Comparison of ENCODE assay signal across 8 cellular contexts in genomic region chr1:155934097-155934932, GRCh38. TPM values are rescaled to one million over a fixed set of nuclear protein-coding genes. Genes with fewer than 3 reads are reported as not detected.
DNase-seq lines count a peak whose midpoint lies in the region; ATAC-seq and TF ChIP-seq lines count a peak whose summit lies in the region.

TSS of gene KHDC4 (minus strand) at chr1:155934413. CDS start at chr1:155934373, 40 bp downstream.

- peaks cover 20% of the 10 kb centered on the region for H4K20me1 ChIP-seq in OCI-LY7 (ENCODE audit: insufficient read depth, low read length)

- TF ChIP-seq CTCF in OCI-LY7 (conservative IDR thresholded peaks at IDR 0.05; ENCODE audit: low read length) (no peak; the same call in 1 of the 2 replicates), mucosa of descending colon (IDR thresholded peaks at IDR 0.05) (no peak)

- peak within 1 kb of the TSS; percentile 83 for H3K4me2 ChIP-seq in OCI-LY7 (ENCODE audit: low read length)

- H3K4me3 ChIP-seq in OCI-LY7 (ENCODE audit: low read depth, low read length, poor library complexity, severe bottlenecking) (peak within 1 kb of the TSS; percentile 87), mucosa of descending colon (peak within 1 kb of the TSS; percentile 48)

- intact Hi-C loops in OCI-LY7 (cut with micrococcal nuclease; ENCODE audit: unreplicated experiment), result loop anchor here (2.0 kb wide), 2 partner anchors 76 to 120 kb away; partner anchors contain the start of genes LAMTOR2 and SYT11
- intact Hi-C loops in mucosa of descending colon (cut with DNase I, micrococcal nuclease), result no loop called here

- CTCF ChIA-PET in OCI-LY7 (lab: Charles Lee; ENCODE audit: unreplicated experiment), result interaction anchor here (2.2 kb wide), 1 partner anchor 55 kb away, joined by 6 read pairs; no protein-coding TSS in a partner anchor

- peak within 1 kb of the TSS; percentile 82 for H3K27ac ChIP-seq in OCI-LY7 (ENCODE audit: low read depth, low read length, poor library complexity, severe bottlenecking)
- H3K27ac ChIP-seq in epithelial cell of prostate, result peak within 1 kb of the TSS; percentile 92

- peak; percentile 100 for DNase-seq in DMS114 treated with DMSO at 0.1 percent for 48 hours (lab: John Stamatoyannopoulos, UW; ENCODE audit: unreplicated experiment)
- DNase-seq in HuH-7.5 (ENCODE audit: low spot score), result peak; percentile 93
- DNase-seq in OCI-LY7 (ENCODE audit: low spot score), result peak; percentile 99
- DNase-seq in activated T-cell treated with anti-CD3 and anti-CD28 coated beads for 1 hour (ENCODE audit: low read depth), result peak; percentile 88
- DNase-seq in epithelial cell of prostate (ENCODE audit: low read depth, low spot score), result peak; percentile 98
- peak; percentile 94 to 97 (median 97) for DNase-seq in mucosa of descending colon
- DNase-seq in stimulated activated CD8-positive, alpha-beta memory T cell treated with anti-CD3 and anti-CD28 coated beads, Interleukin-4, amount 100 ng/mL, for 4 hours (ENCODE audit: low read depth in 2 of 2, low spot score in 1 of 2), result peak; percentile 81 to 88

- H3K79me2 ChIP-seq in OCI-LY7 (ENCODE audit: insufficient read depth, low read depth, low read length), result peaks cover 48% of the 10 kb centered on the region

- POLR2A ChIA-PET in OCI-LY7 (lab: Charles Lee), result interaction anchor here (0.6 to 4.1 kb wide), 13 partner anchors 11 to 346 kb away, joined by 3 to 19 read pairs (median 3); partner anchors contain the start of gene ARHGEF2

- no TSS peak for BruUV-seq in OCI-LY7 (replicated peaks; lab: Mats Ljungman, UMichigan)

- H3K9me2 ChIP-seq in OCI-LY7 (ENCODE audit: insufficient read depth, low read length), result no peaks in the 10 kb centered on the region

- H3K4me1 ChIP-seq in OCI-LY7 (ENCODE audit: insufficient read depth, low read length, poor library complexity, severe bottlenecking) (peaks cover 52% of the 10 kb centered on the region), mucosa of descending colon (ENCODE audit: low read depth) (peaks cover 48% of the 10 kb centered on the region)

- H2AFZ ChIP-seq in OCI-LY7 (ENCODE audit: low read length), result peak within 1 kb of the TSS; percentile 76

- peaks cover 47% of the 10 kb centered on the region for H3K36me3 ChIP-seq in OCI-LY7 (ENCODE audit: insufficient read depth, low read length)
- H3K36me3 ChIP-seq in mucosa of descending colon (ENCODE audit: low read depth), result peaks cover 3% of the 10 kb centered on the region

- no peaks in the 10 kb centered on the region for H3K9me3 ChIP-seq in OCI-LY7 (ENCODE audit: low read length)
- H3K9me3 ChIP-seq in mucosa of descending colon, result no peaks in the 10 kb centered on the region

- peak; percentile 90 for ATAC-seq in GM21526 (IDR thresholded peaks at IDR 0.05; ENCODE audit: low FRiP score, unreplicated experiment)
- peak; percentile 92 for ATAC-seq in mucosa of descending colon

RNA-seq across cellular contexts. Expression of gene KHDC4, which starts in this region (rescaled TPM):
- total RNA-seq in OCI-LY7 (2014; rRNA removed; shearing (Covaris generic)), result 84.6 and 88.9 TPM in 2 replicates
- 121 and 127 TPM in 2 replicates for total RNA-seq in OCI-LY7 (2022)
- total RNA-seq in mucosa of descending colon, result 10 to 100 TPM; 52.9 to 59.5 (median 58.6) TPM

Comparison
In these comparisons a context has a peak if more than half of its experiments do, and no peak if none do; other contexts are left out.
1. Peak in every context shown above with its lines: DNase-seq, ATAC-seq, H3K4me3 ChIP-seq and H3K27ac ChIP-seq.